Comparison of ENCODE assay signal across 15 cellular contexts in genomic region chr7:141688038-141688437, GRCh38. TPM values are rescaled to one million over a fixed set of nuclear protein-coding genes. Genes with fewer than 3 reads are reported as not detected.
DNase-seq lines count a peak whose midpoint lies in the region; ATAC-seq and TF ChIP-seq lines count a peak whose summit lies in the region.
"Had no signal": no experiment of that assay in that cellular context is flagged by ENCODE, and none has a peak within 500 bp of the region (broad histone marks: within the 10 kb centered on the region; RNA-seq: fewer than 3 reads in every experiment).

No MANE protein-coding gene starts in this region.

- peaks cover 40% of the 10 kb centered on the region for H3K4me1 Mint-ChIP-seq in CD4-positive, alpha-beta T cell (ENCODE audit: low read depth)

- no peaks in the 10 kb centered on the region for H3K9me3 ChIP-seq in CD4-positive, alpha-beta T cell (ENCODE audit: control insufficient read depth, low read length)
- H3K9me3 ChIP-seq: BE2C, Caco-2, HAP-1 had no signal

- peaks cover 43% of the 10 kb centered on the region for H3K36me3 Mint-ChIP-seq in CD4-positive, alpha-beta T cell (ENCODE audit: low read depth)

- CTCF ChIA-PET in CD4-positive, alpha-beta T cell (lab: Charles Lee), result no interaction called here

- H3K27ac ChIP-seq in cingulate gyrus (ENCODE audit: low read depth, low read length) (peak overlapping the region; percentile 85), layer of hippocampus (ENCODE audit: low read depth, low read length) (peak overlapping the region; percentile 85)
- no peak overlapping the region for H3K27ac ChIP-seq in CD4-positive, alpha-beta T cell (ENCODE audit: low read depth, low read length)
- H3K27ac ChIP-seq: GM23248, HL-60 had no signal

- no peaks in the 10 kb centered on the region for H3K27me3 ChIP-seq in layer of hippocampus (ENCODE audit: control insufficient read depth, insufficient read depth, low read length)
- no peaks in the 10 kb centered on the region for H3K27me3 ChIP-seq in CD4-positive, alpha-beta T cell (ENCODE audit: control insufficient read depth, insufficient read depth, low read length)
- H3K27me3 ChIP-seq: BE2C had no signal

- no peak for ATAC-seq in CD4-positive, alpha-beta T cell (ENCODE audit: poor library complexity)

- H3K9me3 Mint-ChIP-seq in CD4-positive, alpha-beta T cell, result no peaks in the 10 kb centered on the region

- H3K27ac Mint-ChIP-seq in CD4-positive, alpha-beta T cell, result no peak overlapping the region

- no peak overlapping the region for H3K4me3 Mint-ChIP-seq in CD4-positive, alpha-beta T cell
- H3K4me3 Mint-ChIP-seq: CD4-positive, CD25-positive, alpha-beta regulatory T cell had no signal

- peak; percentile 67 for DNase-seq in superior temporal gyrus (ENCODE audit: extremely low spot score)
- DNase-seq in CD4-positive, alpha-beta T cell, result no peak
- no peak for DNase-seq in NCI-H345 treated with DMSO at 0.1 percent for 48 hours (lab: John Stamatoyannopoulos, UW; ENCODE audit: unreplicated experiment)
- DNase-seq in amygdala (lab: John Stamatoyannopoulos, UW), result no peak
- DNase-seq: BE2C; C1 segment of cervical spinal cord; Caco-2; CD4-positive, CD25-positive, alpha-beta regulatory T cell; GM23248 had no signal

- intact Hi-C loops in CD4-positive, alpha-beta T cell (cut with DNase I, micrococcal nuclease), result no loop called here

- POLR2A ChIA-PET in CD4-positive, alpha-beta T cell (lab: Charles Lee), result no interaction called here

- no peak for TF ChIP-seq CTCF in CD4-positive, alpha-beta T cell (IDR thresholded peaks at IDR 0.05)

- no peaks in the 10 kb centered on the region for H3K27me3 Mint-ChIP-seq in CD4-positive, alpha-beta T cell
- H3K27me3 Mint-ChIP-seq: CD4-positive, CD25-positive, alpha-beta regulatory T cell had no signal

RNA-seq across cellular contexts. Expression of gene DENND11, which starts 13.9 kb away (rescaled TPM):
- total RNA-seq in CD4-positive, alpha-beta T cell, result 10 to 100 TPM; 39.2 to 41.1 TPM

RNA-seq across cellular contexts. Expression of gene WEE2, which starts 20.1 kb away (rescaled TPM):
- under 1 TPM; 0.08 to 0.14 TPM for total RNA-seq in CD4-positive, alpha-beta T cell
- total RNA-seq: A172; CD4-positive, CD25-positive, alpha-beta regulatory T cell; GM23248; H4 had no signal

RNA-seq across cellular contexts. Expression of gene SSBP1, which starts 50.1 kb away (rescaled TPM):
- 100 to 1,000 TPM; 108 to 116 TPM for total RNA-seq in CD4-positive, alpha-beta T cell
